In genomic region chr7:84997626-84998025, GRCh38 we compare ENCODE assay signal across 23 cellular contexts.
DNase-seq lines count a peak whose midpoint lies in the region; ATAC-seq and TF ChIP-seq lines count a peak whose summit lies in the region.
"Had no signal": no experiment of that assay in that cellular context is flagged by ENCODE, and none has a peak within 500 bp of the region (broad histone marks: within the 10 kb centered on the region; RNA-seq: fewer than 3 reads in every experiment).

No MANE protein-coding gene starts in this region.

- no peaks in the 10 kb centered on the region for H3K36me3 ChIP-seq in OCI-LY3 (replicated peaks; ENCODE audit: low read depth, low read length)
- H3K36me3 ChIP-seq: BE2C had no signal

- no peaks in the 10 kb centered on the region for H3K4me1 Mint-ChIP-seq in activated CD8-positive, alpha-beta T cell treated with anti-CD3 and anti-CD28 coated beads for 36 hours (ENCODE audit: low read depth)
- H3K4me1 Mint-ChIP-seq in activated CD8-positive, alpha-beta T cell treated with anti-CD3 and anti-CD28 coated beads, Interleukin-2, amount 10 ng/mL, durations not matched to agents 7 days and 5 days (ENCODE audit: low read depth): no peaks in the 10 kb centered on the region

- CTCF ChIA-PET in activated CD8-positive, alpha-beta T cell treated with anti-CD3 and anti-CD28 coated beads for 36 hours (lab: Charles Lee): interaction anchor here (1.0 kb wide), 1 partner anchor 13 kb away, joined by 4 read pairs; no protein-coding TSS in a partner anchor
- CTCF ChIA-PET in activated CD8-positive, alpha-beta T cell treated with anti-CD3 and anti-CD28 coated beads, Interleukin-2, amount 10 ng/mL, durations not matched to agents 7 days and 5 days (lab: Charles Lee): no interaction called here

- H3K4me2 ChIP-seq in OCI-LY3 (ENCODE audit: low read length): no peak overlapping the region
- H3K4me2 ChIP-seq: GM23338 had no signal

- no peaks in the 10 kb centered on the region for H3K27me3 ChIP-seq in OCI-LY3 (ENCODE audit: low read depth, low read length)
- H3K27me3 ChIP-seq in foreskin keratinocyte: no peaks in the 10 kb centered on the region
- H3K27me3 ChIP-seq: BE2C had no signal

- H3K36me3 Mint-ChIP-seq in activated CD8-positive, alpha-beta T cell treated with anti-CD3 and anti-CD28 coated beads for 36 hours (ENCODE audit: low read depth): no peaks in the 10 kb centered on the region
- H3K36me3 Mint-ChIP-seq in activated CD8-positive, alpha-beta T cell treated with anti-CD3 and anti-CD28 coated beads, Interleukin-2, amount 10 ng/mL, durations not matched to agents 7 days and 5 days (ENCODE audit: low read depth): no peaks in the 10 kb centered on the region

- H2AFZ ChIP-seq in OCI-LY3 (ENCODE audit: low read depth, low read length): peak overlapping the region; percentile 28; the same call in 1 of the 2 replicates
- H2AFZ ChIP-seq: GM23338 had no signal

- intact Hi-C loops in activated CD8-positive, alpha-beta T cell treated with anti-CD3 and anti-CD28 coated beads for 36 hours (cut with micrococcal nuclease): no loop called here

- H3K27ac Mint-ChIP-seq in activated CD8-positive, alpha-beta T cell treated with anti-CD3 and anti-CD28 coated beads for 36 hours: peak overlapping the region; percentile 42
- no peak overlapping the region for H3K27ac Mint-ChIP-seq in activated CD8-positive, alpha-beta T cell treated with anti-CD3 and anti-CD28 coated beads, Interleukin-2, amount 10 ng/mL, durations not matched to agents 7 days and 5 days
- H3K27ac Mint-ChIP-seq: GM23338 had no signal

- H3K4me1 ChIP-seq in OCI-LY3 (ENCODE audit: low read length) (peaks cover 3% of the 10 kb centered on the region; the same call in 1 of the 2 replicates), foreskin keratinocyte (peaks cover 5% of the 10 kb centered on the region)

- peaks cover 2% of the 10 kb centered on the region for H3K27me3 Mint-ChIP-seq in activated CD8-positive, alpha-beta T cell treated with anti-CD3 and anti-CD28 coated beads for 36 hours
- H3K27me3 Mint-ChIP-seq in activated CD8-positive, alpha-beta T cell treated with anti-CD3 and anti-CD28 coated beads, Interleukin-2, amount 10 ng/mL, durations not matched to agents 7 days and 5 days (ENCODE audit: low read depth): no peaks in the 10 kb centered on the region

- H3K79me2 ChIP-seq in OCI-LY3 (ENCODE audit: low read length): no peaks in the 10 kb centered on the region

- POLR2A ChIA-PET in activated CD8-positive, alpha-beta T cell treated with anti-CD3 and anti-CD28 coated beads for 36 hours (lab: Charles Lee): no interaction called here
- POLR2A ChIA-PET in activated CD8-positive, alpha-beta T cell treated with anti-CD3 and anti-CD28 coated beads, Interleukin-2, amount 10 ng/mL, durations not matched to agents 7 days and 5 days (lab: Charles Lee): no interaction called here

- H3K9me3 Mint-ChIP-seq in activated CD8-positive, alpha-beta T cell treated with anti-CD3 and anti-CD28 coated beads for 36 hours: no peaks in the 10 kb centered on the region
- no peaks in the 10 kb centered on the region for H3K9me3 Mint-ChIP-seq in activated CD8-positive, alpha-beta T cell treated with anti-CD3 and anti-CD28 coated beads, Interleukin-2, amount 10 ng/mL, durations not matched to agents 7 days and 5 days (ENCODE audit: insufficient read depth)

- no peaks in the 10 kb centered on the region for H4K20me1 ChIP-seq in OCI-LY3 (ENCODE audit: insufficient read depth, low read length)

- ATAC-seq in activated CD8-positive, alpha-beta T cell treated with anti-CD3 and anti-CD28 coated beads for 36 hours: peak; percentile 75
- ATAC-seq in activated CD8-positive, alpha-beta T cell treated with anti-CD3 and anti-CD28 coated beads, Interleukin-2, amount 10 ng/mL, durations not matched to agents 7 days and 5 days: no peak
- peak; percentile 23 for ATAC-seq in stimulated activated naive CD8-positive, alpha-beta T cell treated with anti-CD3 and anti-CD28 coated beads, Interleukin-15, Interleukin-2, amounts not matched to agents 100 U/mL and 50 U/mL, for 24 hours
- ATAC-seq in foreskin keratinocyte: no peak
- no peak for ATAC-seq in HG03439 (IDR thresholded peaks at IDR 0.05; ENCODE audit: unreplicated experiment)
- no peak for ATAC-seq in GM19023 (IDR thresholded peaks at IDR 0.05; ENCODE audit: unreplicated experiment)
- ATAC-seq: GM23338 had no signal

- H3K27ac ChIP-seq in OCI-LY3 (ENCODE audit: low read length): no peak overlapping the region
- no peak overlapping the region for H3K27ac ChIP-seq in foreskin keratinocyte
- H3K27ac ChIP-seq: SK-N-MC had no signal

- no peak overlapping the region for H3K4me3 Mint-ChIP-seq in activated CD8-positive, alpha-beta T cell treated with anti-CD3 and anti-CD28 coated beads for 36 hours
- H3K4me3 Mint-ChIP-seq in activated CD8-positive, alpha-beta T cell treated with anti-CD3 and anti-CD28 coated beads, Interleukin-2, amount 10 ng/mL, durations not matched to agents 7 days and 5 days: no peak overlapping the region
- H3K4me3 Mint-ChIP-seq: GM23338 had no signal

- DNase-seq in activated CD8-positive, alpha-beta T cell treated with anti-CD3 and anti-CD28 coated beads for 36 hours: no peak
- DNase-seq in activated CD8-positive, alpha-beta T cell treated with anti-CD3 and anti-CD28 coated beads, Interleukin-2, amount 10 ng/mL, durations not matched to agents 7 days and 5 days: no peak
- peak; percentile 19 for DNase-seq in dermis blood vessel endothelial cell
- no peak for DNase-seq in stimulated activated naive CD8-positive, alpha-beta T cell treated with anti-CD3 and anti-CD28 coated beads, Interleukin-15, Interleukin-2, amounts not matched to agents 100 U/mL and 50 U/mL, for 24 hours
- DNase-seq in foreskin keratinocyte: no peak
- DNase-seq: BE2C, DMS79, HCEC 1CT, KBM-7, NCI-H1105, NCI-H146, NCI-H2029 treated with DMSO at 0.1 percent for 48 hours, NCI-H2171, NCI-H345, NCI-H524, NCI-H82, RPMI8226, SHP77 had no signal

- TF ChIP-seq CTCF in activated CD8-positive, alpha-beta T cell treated with anti-CD3 and anti-CD28 coated beads for 36 hours (IDR thresholded peaks at IDR 0.05): no peak
- TF ChIP-seq CTCF in OCI-LY3 (IDR thresholded peaks at IDR 0.05; ENCODE audit: low read depth, low read length) (no peak), foreskin keratinocyte (conservative IDR thresholded peaks at IDR 0.05) (no peak)

- H3K4me3 ChIP-seq in OCI-LY3 (ENCODE audit: low read length): no peak overlapping the region
- H3K4me3 ChIP-seq: GM23338, SK-N-MC had no signal

- no peaks in the 10 kb centered on the region for H3K9me3 ChIP-seq in OCI-LY3 (ENCODE audit: insufficient read depth, low read length)
- H3K9me3 ChIP-seq: BE2C had no signal

- no peak overlapping the region for H3K9ac ChIP-seq in OCI-LY3 (ENCODE audit: low read length)

Comparison
In these comparisons a context has a peak if more than half of its experiments do, and no peak if none do; other contexts are left out.
1. ATAC-seq: peak in activated CD8-positive, alpha-beta T cell treated with anti-CD3 and anti-CD28 coated beads for 36 hours (single experiment) and stimulated activated naive CD8-positive, alpha-beta T cell treated with anti-CD3 and anti-CD28 coated beads, Interleukin-15, Interleukin-2, amounts not matched to agents 100 U/mL and 50 U/mL, for 24 hours (single experiment); none in activated CD8-positive, alpha-beta T cell treated with anti-CD3 and anti-CD28 coated beads, Interleukin-2, amount 10 ng/mL, durations not matched to agents 7 days and 5 days (single experiment), foreskin keratinocyte (single experiment), HG03439 (single experiment) and GM19023 (single experiment).